ENCODE assay signal across 1 cellular context in genomic region chr2:159939946-159940345, GRCh38.
TF ChIP-seq lines count a peak whose summit lies in the region.

No MANE protein-coding gene starts in this region.

TF ChIP-seq in GM12878, 131 proteins besides CTCF, POLR2A, EP300 and RAD21 (continued from another document):
- TF ChIP-seq BHLHE40 (IDR thresholded peaks at IDR 0.05; ENCODE audit: borderline replicate concordance in 1 of 2, low read depth in 2 of 2, low read length in 1 of 2) (no peak), RUNX3 (IDR thresholded peaks at IDR 0.05; ENCODE audit: low read length) (peak; percentile 49; the same call in 1 of the 2 replicates), SMC3 (IDR thresholded peaks at IDR 0.05; ENCODE audit: borderline replicate concordance, low read length) (peak; percentile 74; the same call in 1 of the 2 replicates), POU2F2 (IDR thresholded peaks at IDR 0.05; ENCODE audit: borderline replicate concordance, low read depth, low read length) (0 out of 3 replicates have a peak, but pooled peaks have one; percentile 12), ATF7 (IDR thresholded peaks at IDR 0.05; ENCODE audit: low read depth) (peak; percentile 16; the same call in 1 of the 2 replicates), YY1 (IDR thresholded peaks at IDR 0.05; ENCODE audit: low read depth, low read length) (0 out of 2 replicates have a peak, but pooled peaks have one; percentile 22)
